In the genomic region with DNA sequence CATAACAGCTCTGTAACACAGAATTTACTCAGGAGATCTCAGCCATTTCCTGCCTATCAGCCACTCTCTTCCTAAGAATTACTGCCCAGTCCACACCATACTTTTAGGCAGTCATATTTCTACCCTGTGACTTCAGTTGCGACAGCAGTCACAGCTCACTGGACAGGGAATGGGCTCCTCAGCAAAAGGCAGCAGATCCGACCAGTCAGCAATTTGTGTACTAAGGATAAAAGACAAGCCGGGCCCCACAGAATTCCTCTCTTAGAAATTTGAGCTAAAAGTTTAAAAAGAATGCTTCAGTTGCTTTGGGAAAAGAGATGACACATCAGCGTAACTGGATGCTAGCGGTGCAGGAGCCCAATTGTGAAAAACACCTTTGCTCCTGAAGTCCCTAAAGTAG, we compare ENCODE assay signal across 20 cellular contexts.
"Had no signal": no experiment of that assay in that cellular context is flagged by ENCODE, and none has a peak within 500 bp of the region (broad histone marks: within the 10 kb centered on the region; RNA-seq: fewer than 3 reads in every experiment).

No MANE protein-coding gene starts in this region.

- H3K27me3 Mint-ChIP-seq: activated CD4-positive, alpha-beta T cell treated with anti-CD3 and anti-CD28 coated beads, Interleukin-2, amount 10 ng/mL, durations not matched to agents 24 days and 14 days had no signal

- H3K27me3 ChIP-seq: tibial nerve, uterus had no signal

- DNase-seq: activated CD4-positive, alpha-beta T cell treated with anti-CD3 and anti-CD28 coated beads, Interleukin-2, amount 10 ng/mL, durations not matched to agents 24 days and 14 days; activated CD4-positive, CD25-positive, alpha-beta regulatory T cell; activated CD8-positive, alpha-beta T cell treated with anti-CD3 and anti-CD28 coated beads for 36 hours; activated naive CD4-positive, alpha-beta T cell treated with Interleukin-2 at 50 U/mL for 16 hours; activated naive CD8-positive, alpha-beta T cell treated with anti-CD3 and anti-CD28 coated beads, Interleukin-2, amount 10 ng/mL, durations not matched to agents 7 days and 5 days; activated T-cell treated with anti-CD3 and anti-CD28 coated beads, Interleukin-2, amount 50 U/mL, for 24 hours; caudate nucleus; dorsolateral prefrontal cortex; endodermal cell; kidney; naive thymus-derived CD4-positive, alpha-beta T cell; nucleus accumbens; T1000; uterus had no signal

- H3K9me3 ChIP-seq: tibial nerve, uterus had no signal

- H3K27ac Mint-ChIP-seq: activated CD4-positive, alpha-beta T cell treated with anti-CD3 and anti-CD28 coated beads, Interleukin-2, amount 10 ng/mL, durations not matched to agents 24 days and 14 days; activated CD8-positive, alpha-beta T cell treated with anti-CD3 and anti-CD28 coated beads for 36 hours; activated naive CD8-positive, alpha-beta T cell treated with anti-CD3 and anti-CD28 coated beads, Interleukin-2, amount 10 ng/mL, durations not matched to agents 7 days and 5 days; activated T-cell treated with anti-CD3 and anti-CD28 coated beads, Interleukin-2, amount 50 U/mL, for 24 hours; activated T-helper 2 cell treated with anti-CD3 and anti-CD28 coated beads, Interferon-gamma antibody, Interleukin-2, Interleukin-4, amounts not matched to agents 10 μg/mL and 5 μg/mL and 100 μg/mL, durations not matched to agents 14 hours and 24 hours and 36 hours; endodermal cell; memory B cell; naive thymus-derived CD4-positive, alpha-beta T cell; stimulated activated naive CD8-positive, alpha-beta T cell treated with anti-CD3 and anti-CD28 coated beads, Interleukin-15, Interleukin-2, amounts not matched to agents 100 ng/mL and 50 ng/mL, for 24 hours had no signal

- H3K4me1 Mint-ChIP-seq: activated CD4-positive, alpha-beta T cell treated with anti-CD3 and anti-CD28 coated beads, Interleukin-2, amount 10 ng/mL, durations not matched to agents 24 days and 14 days; activated naive CD8-positive, alpha-beta T cell treated with anti-CD3 and anti-CD28 coated beads, Interleukin-2, amount 10 ng/mL, durations not matched to agents 7 days and 5 days; endodermal cell; memory B cell had no signal

- H3K36me3 ChIP-seq: tibial nerve, uterus had no signal

- H3K9me3 Mint-ChIP-seq: activated CD4-positive, alpha-beta T cell treated with anti-CD3 and anti-CD28 coated beads, Interleukin-2, amount 10 ng/mL, durations not matched to agents 24 days and 14 days; activated CD8-positive, alpha-beta T cell treated with anti-CD3 and anti-CD28 coated beads for 36 hours; activated naive CD8-positive, alpha-beta T cell treated with anti-CD3 and anti-CD28 coated beads, Interleukin-2, amount 10 ng/mL, durations not matched to agents 7 days and 5 days; activated T-cell treated with anti-CD3 and anti-CD28 coated beads, Interleukin-2, amount 50 U/mL, for 24 hours; activated T-helper 2 cell treated with anti-CD3 and anti-CD28 coated beads, Interferon-gamma antibody, Interleukin-2, Interleukin-4, amounts not matched to agents 10 μg/mL and 5 μg/mL and 100 μg/mL, durations not matched to agents 14 hours and 24 hours and 36 hours; endodermal cell; memory B cell; stimulated activated naive CD8-positive, alpha-beta T cell treated with anti-CD3 and anti-CD28 coated beads, Interleukin-15, Interleukin-2, amounts not matched to agents 100 ng/mL and 50 ng/mL, for 24 hours had no signal

- H3K4me3 ChIP-seq: dorsolateral prefrontal cortex, tibial nerve, uterus had no signal

- H3K4me1 ChIP-seq: tibial nerve, uterus had no signal

- H3K27ac ChIP-seq: dorsolateral prefrontal cortex, epithelial cell of prostate, tibial nerve, uterus had no signal

- H3K4me3 Mint-ChIP-seq: activated CD4-positive, alpha-beta T cell treated with anti-CD3 and anti-CD28 coated beads, Interleukin-2, amount 10 ng/mL, durations not matched to agents 24 days and 14 days; activated CD8-positive, alpha-beta T cell treated with anti-CD3 and anti-CD28 coated beads for 36 hours; activated naive CD8-positive, alpha-beta T cell treated with anti-CD3 and anti-CD28 coated beads, Interleukin-2, amount 10 ng/mL, durations not matched to agents 7 days and 5 days; activated T-cell treated with anti-CD3 and anti-CD28 coated beads, Interleukin-2, amount 50 U/mL, for 24 hours; brain; endodermal cell; memory B cell; naive thymus-derived CD4-positive, alpha-beta T cell; stimulated activated naive CD8-positive, alpha-beta T cell treated with anti-CD3 and anti-CD28 coated beads, Interleukin-15, Interleukin-2, amounts not matched to agents 100 ng/mL and 50 ng/mL, for 24 hours had no signal

- H3K36me3 Mint-ChIP-seq: activated naive CD8-positive, alpha-beta T cell treated with anti-CD3 and anti-CD28 coated beads, Interleukin-2, amount 10 ng/mL, durations not matched to agents 7 days and 5 days; brain; memory B cell; naive thymus-derived CD4-positive, alpha-beta T cell had no signal
